Comparison of ENCODE assay signal across 8 cellular contexts in the genomic region with DNA sequence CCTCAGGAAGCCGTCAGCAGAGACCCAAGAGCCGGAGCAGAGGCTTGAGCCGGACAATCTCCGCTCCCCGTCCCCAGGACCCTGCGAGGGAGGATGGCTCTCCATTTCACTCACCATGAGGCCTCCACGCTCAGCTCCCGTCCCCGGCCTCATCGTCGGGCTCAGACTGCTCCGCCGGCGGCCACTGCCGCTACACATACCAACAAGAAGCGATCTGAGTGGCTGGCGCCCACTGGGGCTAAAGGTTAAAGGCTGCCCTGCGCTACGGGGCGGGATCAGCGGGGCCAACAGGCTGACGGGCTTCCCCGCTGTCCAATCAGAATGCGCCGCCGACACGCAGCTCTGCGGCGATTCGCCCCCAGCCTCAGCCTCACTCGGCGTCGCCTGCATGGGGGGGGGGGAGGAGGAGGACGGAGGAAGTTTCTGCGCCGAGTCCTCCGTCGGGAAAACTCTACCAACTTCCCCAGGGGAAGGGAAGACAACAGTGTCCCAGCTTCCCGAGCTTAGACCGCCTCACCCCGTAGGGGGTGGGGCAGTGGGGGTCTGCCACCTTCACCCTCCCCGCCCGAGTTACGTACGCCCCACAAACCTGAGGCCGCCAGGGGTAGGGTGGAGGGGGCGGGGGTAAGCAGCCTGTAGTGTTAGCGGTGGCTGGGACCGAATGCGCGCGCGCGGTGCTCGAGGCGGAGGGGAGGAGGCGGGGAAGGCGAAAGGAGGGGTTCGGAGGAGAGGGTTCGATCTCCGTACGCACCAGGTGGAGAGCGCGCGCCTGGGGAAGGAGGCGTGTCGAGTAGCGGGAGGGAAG. TPM values are rescaled to one million over a fixed set of nuclear protein-coding genes. Genes with fewer than 3 reads are reported as not detected.
DNase-seq lines count a peak whose midpoint lies in the region; ATAC-seq, FAIRE-seq and TF ChIP-seq lines count a peak whose summit lies in the region.

Gene PRPF40A (minus strand): TSS at position 220 of the 805 bp plus-strand sequence. CDS start 22 bp downstream, at position 198.

- CTCF ChIA-PET in OCI-LY7 (lab: Charles Lee; ENCODE audit: unreplicated experiment) = interaction anchor here (0.6 to 0.9 kb wide), 2 partner anchors 111 to 542 kb away, joined by 4 to 12 read pairs; partner anchors contain the start of gene STAM2
- CTCF ChIA-PET in endothelial cell of umbilical vein (lab: Charles Lee) = interaction anchor here (0.7 to 1.6 kb wide), 6 partner anchors 10 to 54 kb away, joined by 3 to 5 read pairs (median 3); no protein-coding TSS in a partner anchor

- peak within 1 kb of the TSS; percentile 93 for H3K9ac ChIP-seq in endothelial cell of umbilical vein (replicated peaks; ENCODE audit: extremely low read depth, insufficient read depth, low read length)

- no peak for FAIRE-seq in D721Med (lab: Jason Lieb, UNC)
- peak; percentile 94 for FAIRE-seq in endothelial cell of umbilical vein (lab: Jason Lieb, UNC)

- peaks cover 59% of the 10 kb centered on the region for H4K20me1 ChIP-seq in OCI-LY7 (ENCODE audit: insufficient read depth, low read length)
- no peaks in the 10 kb centered on the region for H4K20me1 ChIP-seq in endothelial cell of umbilical vein (replicated peaks; ENCODE audit: control insufficient read depth, extremely low read depth, insufficient read depth, low read length)

- H3K4me1 ChIP-seq in OCI-LY7 (ENCODE audit: insufficient read depth, low read length, poor library complexity, severe bottlenecking) (peaks cover 31% of the 10 kb centered on the region), endothelial cell of umbilical vein (ENCODE audit: control insufficient read depth, extremely low read depth, insufficient read depth, low read length) (peaks cover 17% of the 10 kb centered on the region)

- H3K27ac ChIP-seq in OCI-LY7 (ENCODE audit: low read depth, low read length, poor library complexity, severe bottlenecking) (peak within 1 kb of the TSS; percentile 89), endothelial cell of umbilical vein (ENCODE audit: insufficient read depth, low read depth, low read length) (peak within 1 kb of the TSS; percentile 85)

- H3K9me1 ChIP-seq in endothelial cell of umbilical vein (replicated peaks; ENCODE audit: control insufficient read depth, extremely low read depth, insufficient read depth, low read length) = no peaks in the 10 kb centered on the region

- peak within 1 kb of the TSS; percentile 76 for H3K4me3 ChIP-seq in OCI-LY7 (ENCODE audit: low read depth, low read length, poor library complexity, severe bottlenecking)
- H3K4me3 ChIP-seq in endothelial cell of umbilical vein (replicated peaks in 1 of 3; ENCODE audit: insufficient read depth in 1 of 3, low read depth in 1 of 3, low read length in 3 of 3) = peak within 1 kb of the TSS; percentile 72 to 99 (median 87)

- DNase-seq in D721Med (ENCODE audit: insufficient read length, low spot score) = peak; percentile 45
- peak; percentile 77 for DNase-seq in HuH-7.5 (ENCODE audit: low spot score)
- peak; percentile 98 for DNase-seq in OCI-LY7 (ENCODE audit: low spot score)
- DNase-seq in activated T-cell treated with anti-CD3 and anti-CD28 coated beads for 1 hour (ENCODE audit: low read depth) = peak; percentile 98
- peak; percentile 99 for DNase-seq in endothelial cell of umbilical vein (ENCODE audit: low read depth, low spot score)
- DNase-seq in middle frontal gyrus (ENCODE audit: extremely low spot score, low spot score) = peak; percentile 99
- peak; percentile 93 to 96 for DNase-seq in stimulated activated CD8-positive, alpha-beta memory T cell treated with anti-CD3 and anti-CD28 coated beads, Interleukin-2, amount 100 ng/mL, for 48 hours (ENCODE audit: low read depth in 2 of 2)

- peaks cover 63% of the 10 kb centered on the region for H3K36me3 ChIP-seq in OCI-LY7 (ENCODE audit: insufficient read depth, low read length)
- peaks cover 0 to 8% of the 10 kb centered on the region in 2 experiments for H3K36me3 ChIP-seq in endothelial cell of umbilical vein (ENCODE audit: control insufficient read depth in 2 of 2, extremely low read depth in 1 of 2, insufficient read depth in 2 of 2, low read length in 2 of 2)

- intact Hi-C loops in OCI-LY7 (cut with micrococcal nuclease; ENCODE audit: unreplicated experiment) = loop anchor here (1.0 to 5.0 kb wide), 2 partner anchors 542 to 890 kb away; partner anchors contain the start of genes ARL5A and STAM2
- intact Hi-C loops in endothelial cell of umbilical vein (cut with micrococcal nuclease) = loop anchor here (1.0 to 5.0 kb wide), 3 partner anchors 542 to 1455 kb away; partner anchors contain the start of genes ARL5A, RBM43 and STAM2

- POLR2A ChIA-PET in OCI-LY7 (lab: Charles Lee) (interaction anchor here (0.6 to 5.5 kb wide), 12 partner anchors 9 to 552 kb away, joined by 3 to 45 read pairs (median 4); no protein-coding TSS in a partner anchor), endothelial cell of umbilical vein (lab: Charles Lee) (interaction anchor here (0.7 to 0.8 kb wide), 2 partner anchors 69 to 185 kb away, joined by 3 to 4 read pairs; no protein-coding TSS in a partner anchor)

- H3K9me2 ChIP-seq in OCI-LY7 (ENCODE audit: insufficient read depth, low read length) = no peaks in the 10 kb centered on the region

- H3K9me3 ChIP-seq in OCI-LY7 (ENCODE audit: low read length) = no peaks in the 10 kb centered on the region
- H3K9me3 ChIP-seq in endothelial cell of umbilical vein (replicated peaks; ENCODE audit: control insufficient read depth, insufficient read depth, low read length) = no peaks in the 10 kb centered on the region

- ATAC-seq in GM21526 (IDR thresholded peaks at IDR 0.05; ENCODE audit: low FRiP score, unreplicated experiment) = peak; percentile 68

- H2AFZ ChIP-seq in OCI-LY7 (ENCODE audit: low read length) (peak within 1 kb of the TSS; percentile 71), endothelial cell of umbilical vein (ENCODE audit: low read depth, low read length) (peak within 1 kb of the TSS; percentile 84)

- peaks cover 85% of the 10 kb centered on the region for H3K79me2 ChIP-seq in OCI-LY7 (ENCODE audit: insufficient read depth, low read depth, low read length)
- H3K79me2 ChIP-seq in endothelial cell of umbilical vein (ENCODE audit: control insufficient read depth, insufficient read depth, low read length) = peaks cover 71% of the 10 kb centered on the region

- no peaks in the 10 kb centered on the region for H3K27me3 ChIP-seq in endothelial cell of umbilical vein (ENCODE audit: control insufficient read depth in 2 of 2, insufficient read depth in 2 of 2, low read length in 2 of 2)

- dilution Hi-C loops in endothelial cell of umbilical vein (cut with MboI; ENCODE audit: extremely low pct_ligation_motif_present, low sequenced_read_pairs) = no loop called here

- BruUV-seq in OCI-LY7 (replicated peaks; lab: Mats Ljungman, UMichigan) (no TSS peak), endothelial cell of umbilical vein (replicated peaks; lab: Mats Ljungman, UMichigan) (no TSS peak)

- peak; percentile 45 for TF ChIP-seq POLR2A in endothelial cell of umbilical vein (IDR thresholded peaks at IDR 0.05; ENCODE audit: low read depth, low read length)

- H3K4me2 ChIP-seq in OCI-LY7 (ENCODE audit: low read length) (peak within 1 kb of the TSS; percentile 88), endothelial cell of umbilical vein (ENCODE audit: insufficient read depth, low read length) (peak within 1 kb of the TSS; percentile 96)

- TF ChIP-seq CTCF in D721Med (IDR thresholded peaks at IDR 0.05; ENCODE audit: insufficient read depth, missing control alignments) (no peak), OCI-LY7 (conservative IDR thresholded peaks at IDR 0.05; ENCODE audit: low read length) (no peak), endothelial cell of umbilical vein (IDR thresholded peaks at IDR 0.05; ENCODE audit: extremely low read depth in 1 of 2, insufficient read depth in 1 of 2, low read depth in 1 of 2, low read length in 2 of 2) (no peak)

TF ChIP-seq in endothelial cell of umbilical vein, 7 proteins besides CTCF, POLR2A, EP300 and RAD21:
- TF ChIP-seq EZH2 (IDR thresholded peaks at IDR 0.05; ENCODE audit: borderline replicate concordance, low read depth, low read length, severe bottlenecking) = no peak
- TF ChIP-seq, protein P1, sequence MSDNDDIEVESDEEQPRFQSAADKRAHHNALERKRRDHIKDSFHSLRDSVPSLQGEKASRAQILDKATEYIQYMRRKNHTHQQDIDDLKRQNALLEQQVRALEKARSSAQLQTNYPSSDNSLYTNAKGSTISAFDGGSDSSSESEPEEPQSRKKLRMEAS (IDR thresholded peaks at IDR 0.05; ENCODE audit: insufficient read depth, insufficient read length) = peak; percentile 16
- TF ChIP-seq POLR2AphosphoS5 (IDR thresholded peaks at IDR 0.05; ENCODE audit: insufficient read depth, low read depth, low read length) = peak; percentile 45
- no peak for TF ChIP-seq JUN (IDR thresholded peaks at IDR 0.05; ENCODE audit: borderline replicate concordance, insufficient read depth, insufficient read length, low read depth)
- TF ChIP-seq GATA2 (IDR thresholded peaks at IDR 0.05; ENCODE audit: insufficient read depth, insufficient read length, low read depth, low read length) = no peak
- no peak for TF ChIP-seq MYC (IDR thresholded peaks at IDR 0.05; ENCODE audit: low read depth, low read length)
- TF ChIP-seq FOS (IDR thresholded peaks at IDR 0.05; ENCODE audit: borderline replicate concordance, insufficient read depth, low read length) = no peak

RNA-seq across cellular contexts. Expression of gene PRPF40A, which starts in this region (rescaled TPM):
- total RNA-seq in OCI-LY7 (2014; rRNA removed; shearing (Covaris generic)) = 156 and 198 TPM in 2 replicates
- total RNA-seq in OCI-LY7 (2022) (175 and 177 TPM in 2 replicates), endothelial cell of umbilical vein (99.5 and 123 TPM in 2 replicates)
- 51.5 and 58.2 TPM in 2 replicates for polyA plus RNA-seq in endothelial cell of umbilical vein
- 51.0 and 53.9 TPM in 2 replicates for polyA plus RNA-seq in endothelial cell of umbilical vein (2011; cell fraction: cytosol; rRNA removed)
- 173 and 174 TPM in 2 replicates for polyA plus RNA-seq in endothelial cell of umbilical vein (2011; cell fraction: nucleus; rRNA removed)
- 92.4 and 98.1 TPM in 2 replicates for polyA plus RNA-seq in endothelial cell of umbilical vein (2012)
- 376 and 386 TPM in 2 replicates for polyA minus RNA-seq in endothelial cell of umbilical vein
- 60.0 TPM for polyA minus RNA-seq in endothelial cell of umbilical vein (2011; cell fraction: cytosol; rRNA and poly(A)+ RNA removed)
- 236 and 283 TPM in 2 replicates for polyA minus RNA-seq in endothelial cell of umbilical vein (2011; cell fraction: nucleus; rRNA and poly(A)+ RNA removed)

Comparison
In these comparisons a context has a peak if more than half of its experiments do, and no peak if none do; other contexts are left out.
1. Peak in every context shown above with its lines: DNase-seq, ATAC-seq, H3K4me3 ChIP-seq and H3K27ac ChIP-seq.
2. DNase-seq: peak in every context shown above with its lines; median percentile 99 in endothelial cell of umbilical vein; 99 in middle frontal gyrus; 98 in OCI-LY7; 98 in activated T-cell treated with anti-CD3 and anti-CD28 coated beads for 1 hour; 94 in stimulated activated CD8-positive, alpha-beta memory T cell treated with anti-CD3 and anti-CD28 coated beads, Interleukin-2, amount 100 ng/mL, for 48 hours; 77 in HuH-7.5; 45 in D721Med.